10 cellular contexts compared by ENCODE assay signal in genomic region chrX:20116087-20116574, GRCh38. TPM values are rescaled to one million over a fixed set of nuclear protein-coding genes. Genes with fewer than 3 reads are reported as not detected.
A peak's percentile ranks its signal among the peaks of the same experiment; 100 is the strongest.
DNase-seq lines count a peak whose midpoint lies in the region; ATAC-seq, FAIRE-seq and TF ChIP-seq lines count a peak whose summit lies in the region.
"Had no signal": no experiment of that assay in that cellular context is flagged by ENCODE, and none has a peak within 500 bp of the region (broad histone marks: within the 10 kb centered on the region; RNA-seq: fewer than 3 reads in every experiment).

No MANE protein-coding gene starts in this region.

- no peaks in the 10 kb centered on the region for H3K79me2 ChIP-seq in astrocyte (ENCODE audit: insufficient read depth, low read length)

- H4K8ac ChIP-seq in mesenchymal stem cell (ENCODE audit: low read length) = no peak overlapping the region

- H3K27me3 Mint-ChIP-seq in astrocyte (ENCODE audit: low read depth, unreplicated experiment) = peaks cover 3% of the 10 kb centered on the region

- H3K4me3 ChIP-seq in cardiac muscle cell (peak overlapping the region; percentile 20), right atrium auricular region (peak overlapping the region in 1 of 2 donors; percentile 40), astrocyte (ENCODE audit: insufficient read depth, low read depth, low read length) (peak overlapping the region; percentile 23), mesenchymal stem cell (ENCODE audit: insufficient read depth in 1 of 2, low read depth in 1 of 2, low read length in 2 of 2) (peak overlapping the region in 1 of 2 experiments; percentile 64), upper lobe of right lung (peak overlapping the region; percentile 16), small intestine (ENCODE audit: low read depth in 1 of 2, low read length in 2 of 2) (peak overlapping the region in 1 of 2 donors; percentile 42)

- no peak overlapping the region for H3K18ac ChIP-seq in mesenchymal stem cell (ENCODE audit: low read depth in 1 of 2, low read length in 2 of 2)

- H2AFZ ChIP-seq in astrocyte (ENCODE audit: low read depth, low read length) (peak overlapping the region; percentile 34), mesenchymal stem cell (ENCODE audit: low read depth, low read length) (no peak overlapping the region)

- ATAC-seq in upper lobe of right lung (no peak), GM18868 (IDR thresholded peaks at IDR 0.05; ENCODE audit: unreplicated experiment) (no peak)

- no peak overlapping the region for H2BK5ac ChIP-seq in mesenchymal stem cell (ENCODE audit: low read depth, low read length, poor library complexity, severe bottlenecking)

- H2BK15ac ChIP-seq in mesenchymal stem cell (ENCODE audit: low read depth, poor library complexity, severe bottlenecking) = no peak overlapping the region

- H3K79me1 ChIP-seq in mesenchymal stem cell (replicated peaks; ENCODE audit: low read length, poor library complexity, severe bottlenecking) = no peaks in the 10 kb centered on the region

- no peaks in the 10 kb centered on the region for H3K9me3 ChIP-seq in cardiac muscle cell (ENCODE audit: low read depth)
- H3K9me3 ChIP-seq in right atrium auricular region = no peaks in the 10 kb centered on the region
- H3K9me3 ChIP-seq in astrocyte (ENCODE audit: insufficient read depth, low read depth, low read length) = peaks cover 5% of the 10 kb centered on the region
- no peaks in the 10 kb centered on the region for H3K9me3 ChIP-seq in mesenchymal stem cell (ENCODE audit: control insufficient read depth, low read length)
- no peaks in the 10 kb centered on the region for H3K9me3 ChIP-seq in upper lobe of right lung
- H3K9me3 ChIP-seq in small intestine (ENCODE audit: control insufficient read depth, low read depth) = no peaks in the 10 kb centered on the region

- H3K4me3 Mint-ChIP-seq in astrocyte (ENCODE audit: unreplicated experiment) = peak overlapping the region; percentile 79
- H3K4me3 Mint-ChIP-seq: immature natural killer cell had no signal

- H3K27ac Mint-ChIP-seq in astrocyte (ENCODE audit: unreplicated experiment) = no peak overlapping the region
- H3K27ac Mint-ChIP-seq: immature natural killer cell had no signal

- 4% methylated on average over 34 of the region's 47 CpGs for WGBS in mesenchymal stem cell
- 7 to 50% (median 27%) methylated on average over 18 to 46 of the region's 47 CpGs for WGBS in small intestine, 3 donors

- TF ChIP-seq CTCF in cardiac muscle cell (IDR thresholded peaks at IDR 0.05; ENCODE audit: low read depth, low read length) (no peak), right atrium auricular region (IDR thresholded peaks at IDR 0.05) (no peak), astrocyte (IDR thresholded peaks at IDR 0.05; ENCODE audit: insufficient read depth, low read depth, low read length) (no peak), upper lobe of right lung (IDR thresholded peaks at IDR 0.05) (no peak)

- no peak overlapping the region for H2BK12ac ChIP-seq in mesenchymal stem cell (ENCODE audit: low read length in 2 of 2)

- H4K91ac ChIP-seq in mesenchymal stem cell (ENCODE audit: low read length) = no peak overlapping the region

- no peak overlapping the region for H3K14ac ChIP-seq in mesenchymal stem cell (ENCODE audit: low read length in 2 of 2)

- no peaks in the 10 kb centered on the region for H3K36me3 ChIP-seq in cardiac muscle cell
- no peaks in the 10 kb centered on the region for H3K36me3 ChIP-seq in right atrium auricular region
- H3K36me3 ChIP-seq in astrocyte (ENCODE audit: insufficient read depth, low read length) = no peaks in the 10 kb centered on the region
- H3K36me3 ChIP-seq in mesenchymal stem cell (ENCODE audit: control insufficient read depth in 1 of 2, insufficient read depth in 2 of 2, low read depth in 1 of 2, low read length in 2 of 2) = no peaks in the 10 kb centered on the region
- no peaks in the 10 kb centered on the region for H3K36me3 ChIP-seq in upper lobe of right lung
- no peaks in the 10 kb centered on the region for H3K36me3 ChIP-seq in small intestine (ENCODE audit: control insufficient read depth in 2 of 2, insufficient read depth in 2 of 2, low read length in 2 of 2)

- H3K9me3 Mint-ChIP-seq in astrocyte (ENCODE audit: unreplicated experiment) = no peaks in the 10 kb centered on the region
- H3K9me3 Mint-ChIP-seq: immature natural killer cell had no signal

- H2BK120ac ChIP-seq in mesenchymal stem cell (ENCODE audit: low read depth, low read length) = no peak overlapping the region

- H3K4me1 Mint-ChIP-seq in astrocyte (ENCODE audit: low read depth, unreplicated experiment) = no peaks in the 10 kb centered on the region

- intact Hi-C loops in upper lobe of right lung (cut with DNase I) = no loop called here

- no peaks in the 10 kb centered on the region for H3K4me1 ChIP-seq in cardiac muscle cell (ENCODE audit: low read depth)
- H3K4me1 ChIP-seq in right atrium auricular region = peaks cover 0 to 7% of the 10 kb centered on the region in 2 donors
- H3K4me1 ChIP-seq in astrocyte (ENCODE audit: insufficient read depth, low read length) = no peaks in the 10 kb centered on the region
- peaks cover 6% of the 10 kb centered on the region for H3K4me1 ChIP-seq in mesenchymal stem cell (ENCODE audit: control insufficient read depth, insufficient read depth, low read depth, low read length)
- no peaks in the 10 kb centered on the region for H3K4me1 ChIP-seq in upper lobe of right lung
- H3K4me1 ChIP-seq in small intestine (ENCODE audit: control insufficient read depth in 2 of 2, insufficient read depth in 1 of 2, low read depth in 1 of 2, low read length in 1 of 2) = no peaks in the 10 kb centered on the region

- no peak overlapping the region for H3K23ac ChIP-seq in mesenchymal stem cell (ENCODE audit: low read length in 2 of 2)

- DNase-seq in cardiac muscle cell (ENCODE audit: low read depth in 1 of 2, low spot score in 1 of 2) = no peak
- no peak for DNase-seq in right atrium auricular region (ENCODE audit: low spot score)
- no peak for DNase-seq in astrocyte (ENCODE audit: low read depth)
- no peak for DNase-seq in mesenchymal stem cell
- DNase-seq in upper lobe of right lung = no peak
- no peak for DNase-seq in small intestine
- DNase-seq in activated CD8-positive, alpha-beta memory T cell treated with anti-CD3 and anti-CD28 coated beads for 24 hours = no peak
- DNase-seq: activated naive CD4-positive, alpha-beta T cell; immature natural killer cell had no signal

- H2AK5ac ChIP-seq in mesenchymal stem cell (ENCODE audit: low read length, severe bottlenecking) = no peak overlapping the region

- no peak overlapping the region for H3K9ac ChIP-seq in astrocyte (ENCODE audit: low read length)
- H3K9ac ChIP-seq in mesenchymal stem cell (ENCODE audit: low read length) = no peak overlapping the region

- FAIRE-seq in astrocyte (lab: Jason Lieb, UNC) = no peak
- FAIRE-seq in small intestine (lab: Jason Lieb, UNC) = no peak

- H3K4me2 ChIP-seq in astrocyte (ENCODE audit: low read length) (peak overlapping the region; percentile 76), mesenchymal stem cell (ENCODE audit: low read length, poor library complexity, severe bottlenecking) (peak overlapping the region; percentile 53)

- H3K27ac ChIP-seq in cardiac muscle cell = no peak overlapping the region
- no peak overlapping the region for H3K27ac ChIP-seq in right atrium auricular region
- no peak overlapping the region for H3K27ac ChIP-seq in astrocyte (ENCODE audit: low read depth, low read length)
- no peak overlapping the region for H3K27ac ChIP-seq in mesenchymal stem cell (ENCODE audit: low read length, poor library complexity, severe bottlenecking)
- H3K27ac ChIP-seq in upper lobe of right lung = no peak overlapping the region
- no peak overlapping the region for H3K27ac ChIP-seq in small intestine (ENCODE audit: low read depth in 1 of 2, low read length in 1 of 2)

- H4K20me1 ChIP-seq in astrocyte (ENCODE audit: insufficient read depth, low read length) = no peaks in the 10 kb centered on the region

- no peak overlapping the region for H3K4ac ChIP-seq in mesenchymal stem cell (ENCODE audit: low read depth in 1 of 2, low read length in 2 of 2)

- H3K36me3 Mint-ChIP-seq in astrocyte (ENCODE audit: low read depth, unreplicated experiment) = no peaks in the 10 kb centered on the region

- H3K27me3 ChIP-seq in cardiac muscle cell = peaks cover 24% of the 10 kb centered on the region
- H3K27me3 ChIP-seq in right atrium auricular region = no peaks in the 10 kb centered on the region
- H3K27me3 ChIP-seq in astrocyte (ENCODE audit: insufficient read depth, low read length) = no peaks in the 10 kb centered on the region
- H3K27me3 ChIP-seq in mesenchymal stem cell (ENCODE audit: control insufficient read depth in 1 of 2, insufficient read depth in 1 of 2, low read length in 2 of 2) = peaks cover 6 to 36% of the 10 kb centered on the region in 2 experiments
- H3K27me3 ChIP-seq in upper lobe of right lung = peaks cover 16% of the 10 kb centered on the region
- peaks cover 4% of the 10 kb centered on the region in 2 donors for H3K27me3 ChIP-seq in small intestine (ENCODE audit: control insufficient read depth in 2 of 2, insufficient read depth in 2 of 2, low read length in 2 of 2)

RNA-seq across cellular contexts. Expression of gene MAP7D2, which starts 0.6 kb away (rescaled TPM):
- total RNA-seq in cardiac muscle cell (0.04 and 0.36 TPM in 2 replicates), right atrium auricular region (under 1 TPM; 0.24 to 0.56 TPM), astrocyte (1.2 and 1.3 TPM in 2 replicates), upper lobe of right lung (0.26 TPM)
- polyA plus RNA-seq in cardiac muscle cell (0.05 and 1.0 TPM in 2 replicates), small intestine (1 to 10 TPM; 2.0 to 2.2 (median 2.2) TPM)
- polyA plus RNA-seq in mesenchymal stem cell (2013, experiment 1 of 2) = 0.06 TPM
- polyA plus RNA-seq in mesenchymal stem cell (2013, experiment 2 of 2) = 0.12 TPM
- polyA plus RNA-seq: immature natural killer cell had no signal

RNA-seq across cellular contexts. Expression of gene EIF1AX, which starts 25.5 kb away (rescaled TPM):
- total RNA-seq in cardiac muscle cell (26.6 and 30.6 TPM in 2 replicates), right atrium auricular region (10 to 100 TPM; 31.5 to 39.8 TPM), astrocyte (80.8 and 88.5 TPM in 2 replicates), upper lobe of right lung (59.4 TPM)
- polyA plus RNA-seq in cardiac muscle cell (56.9 TPM in 2 replicates), small intestine (10 to 100 TPM; 27.5 to 45.1 (median 40.8) TPM)
- 25.7 TPM for polyA plus RNA-seq in mesenchymal stem cell (2013, experiment 1 of 2)
- polyA plus RNA-seq in mesenchymal stem cell (2013, experiment 2 of 2) = 27.9 TPM
